ENCODE assay signal across 1 cellular context in the genomic region with DNA sequence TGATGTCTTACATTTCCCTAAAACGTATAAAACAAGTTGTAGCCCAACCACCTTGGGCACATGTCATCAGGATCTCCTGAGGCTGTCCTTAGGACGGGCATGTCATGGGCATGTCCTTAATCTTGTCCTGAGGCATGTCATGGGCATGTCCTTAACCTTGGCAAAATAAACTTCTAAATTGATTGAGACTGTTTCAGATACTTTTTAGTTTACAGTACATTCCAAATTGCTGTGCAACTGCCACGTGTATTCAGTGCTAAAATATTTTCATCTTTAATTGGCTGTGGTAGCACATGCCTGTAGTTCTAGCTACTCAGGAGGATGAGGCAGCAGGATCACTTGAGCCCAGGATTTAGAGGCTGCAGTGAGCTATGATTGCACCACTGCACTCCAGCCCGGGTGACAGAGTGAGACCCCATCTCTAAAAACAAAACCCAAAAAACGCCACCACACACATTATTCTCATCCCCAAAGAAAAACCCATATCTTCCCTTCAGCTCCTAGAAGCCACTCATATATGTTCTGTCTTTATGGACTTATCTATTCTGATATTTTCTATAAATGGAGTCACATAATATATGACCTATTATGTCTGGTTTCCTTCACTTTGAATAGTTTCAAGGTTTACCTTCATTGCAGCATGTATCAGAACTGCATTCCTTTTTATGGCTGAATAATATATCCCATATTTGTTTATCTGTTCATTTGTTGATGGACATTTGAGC.
TF ChIP-seq lines count a peak whose summit lies in the region.

No MANE protein-coding gene starts in this region.

TF ChIP-seq in SK-N-SH, 30 proteins besides CTCF, POLR2A, EP300 and RAD21 (continued from another document):
- TF ChIP-seq USF2 (IDR thresholded peaks at IDR 0.05; ENCODE audit: borderline replicate concordance, low read depth, low read length) (no peak), SIN3A (IDR thresholded peaks at IDR 0.05; ENCODE audit: borderline replicate concordance, low read depth, low read length) (no peak), RFX5 (IDR thresholded peaks at IDR 0.05; ENCODE audit: low read length) (no peak), JUND (IDR thresholded peaks at IDR 0.05) (no peak), EZH2phosphoT487 (IDR thresholded peaks at IDR 0.05; ENCODE audit: borderline replicate concordance, low read depth) (no peak), GATA2 (CRISPR knock-in tag; IDR thresholded peaks at IDR 0.05) (no peak), MAX (IDR thresholded peaks at IDR 0.05; ENCODE audit: low read depth) (no peak), POLR2AphosphoS5 (IDR thresholded peaks at IDR 0.05; ENCODE audit: low read depth, low read length) (no peak), NRF1 (IDR thresholded peaks at IDR 0.05; ENCODE audit: low read depth, low read length) (no peak), CHD2 (IDR thresholded peaks at IDR 0.05; ENCODE audit: low read length, partially characterized antibody) (no peak), TCF12 (IDR thresholded peaks at IDR 0.05) (no peak), YY1 (IDR thresholded peaks at IDR 0.05; ENCODE audit: low read depth) (no peak), ZBTB33 (IDR thresholded peaks at IDR 0.05; ENCODE audit: borderline replicate concordance, low read depth) (no peak)
- TF ChIP-seq, protein P1, sequence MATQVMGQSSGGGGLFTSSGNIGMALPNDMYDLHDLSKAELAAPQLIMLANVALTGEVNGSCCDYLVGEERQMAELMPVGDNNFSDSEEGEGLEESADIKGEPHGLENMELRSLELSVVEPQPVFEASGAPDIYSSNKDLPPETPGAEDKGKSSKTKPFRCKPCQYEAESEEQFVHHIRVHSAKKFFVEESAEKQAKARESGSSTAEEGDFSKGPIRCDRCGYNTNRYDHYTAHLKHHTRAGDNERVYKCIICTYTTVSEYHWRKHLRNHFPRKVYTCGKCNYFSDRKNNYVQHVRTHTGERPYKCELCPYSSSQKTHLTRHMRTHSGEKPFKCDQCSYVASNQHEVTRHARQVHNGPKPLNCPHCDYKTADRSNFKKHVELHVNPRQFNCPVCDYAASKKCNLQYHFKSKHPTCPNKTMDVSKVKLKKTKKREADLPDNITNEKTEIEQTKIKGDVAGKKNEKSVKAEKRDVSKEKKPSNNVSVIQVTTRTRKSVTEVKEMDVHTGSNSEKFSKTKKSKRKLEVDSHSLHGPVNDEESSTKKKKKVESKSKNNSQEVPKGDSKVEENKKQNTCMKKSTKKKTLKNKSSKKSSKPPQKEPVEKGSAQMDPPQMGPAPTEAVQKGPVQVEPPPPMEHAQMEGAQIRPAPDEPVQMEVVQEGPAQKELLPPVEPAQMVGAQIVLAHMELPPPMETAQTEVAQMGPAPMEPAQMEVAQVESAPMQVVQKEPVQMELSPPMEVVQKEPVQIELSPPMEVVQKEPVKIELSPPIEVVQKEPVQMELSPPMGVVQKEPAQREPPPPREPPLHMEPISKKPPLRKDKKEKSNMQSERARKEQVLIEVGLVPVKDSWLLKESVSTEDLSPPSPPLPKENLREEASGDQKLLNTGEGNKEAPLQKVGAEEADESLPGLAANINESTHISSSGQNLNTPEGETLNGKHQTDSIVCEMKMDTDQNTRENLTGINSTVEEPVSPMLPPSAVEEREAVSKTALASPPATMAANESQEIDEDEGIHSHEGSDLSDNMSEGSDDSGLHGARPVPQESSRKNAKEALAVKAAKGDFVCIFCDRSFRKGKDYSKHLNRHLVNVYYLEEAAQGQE (IDR thresholded peaks at IDR 0.05; ENCODE audit: low read depth, low read length): no peak
